In the genomic region with DNA sequence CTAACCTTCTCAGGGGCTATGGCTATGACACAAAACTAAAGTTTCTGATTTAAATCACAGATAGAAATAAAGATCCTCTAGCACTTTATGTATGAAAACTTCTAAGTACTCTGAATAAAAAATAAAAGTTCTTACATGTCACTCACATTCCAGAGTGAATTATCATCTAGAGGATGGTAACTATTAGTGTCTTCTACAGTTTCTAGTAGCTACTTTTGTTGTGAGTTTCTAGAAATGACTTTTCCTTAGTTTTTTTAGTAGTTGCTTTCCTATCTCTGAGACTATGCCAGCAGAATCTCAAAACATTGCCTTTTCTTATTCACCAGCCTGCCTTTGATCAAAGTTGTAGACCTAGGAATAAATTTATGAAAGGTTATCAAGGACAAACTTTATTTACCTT, we compare ENCODE assay signal across 21 cellular contexts. TPM values are rescaled to one million over a fixed set of nuclear protein-coding genes. Genes with fewer than 3 reads are reported as not detected.
"Had no signal": no experiment of that assay in that cellular context is flagged by ENCODE, and none has a peak within 500 bp of the region (broad histone marks: within the 10 kb centered on the region; RNA-seq: fewer than 3 reads in every experiment).

No MANE protein-coding gene starts in this region.

- H3K4me3 ChIP-seq: left lung, pancreas, right lobe of liver, smooth muscle cell, suprapubic skin, transverse colon, uterus had no signal

- H3K4me1 ChIP-seq: left lung, pancreas, suprapubic skin, transverse colon, uterus had no signal

- H3K9me3 Mint-ChIP-seq: activated naive CD8-positive, alpha-beta T cell treated with anti-CD3 and anti-CD28 coated beads, Interleukin-2, amount 10 ng/mL, durations not matched to agents 7 days and 5 days; activated T-helper 1 cell treated with anti-CD3 and anti-CD28 coated beads, Interleukin-12 subunit alpha, Interleukin-12 subunit beta, Interleukin-2, Interleukin-4 antibody, amounts not matched to agents 30 ng/mL and 10 ng/mL and 1 ng/mL, durations not matched to agents 14 hours and 24 hours and 36 hours; brain; central memory CD8-positive, alpha-beta T cell; stimulated activated naive CD8-positive, alpha-beta T cell treated with anti-CD3 and anti-CD28 coated beads, Interleukin-15, amount 100 ng/mL, for 72 hours; T-helper 1 cell treated with Interleukin-12 subunit alpha and Interleukin-12 subunit beta and Interleukin-4 antibody, amounts not matched to agents 30 μg/mL and 1 μg/mL, for 36 hours had no signal

- H3K27ac Mint-ChIP-seq: activated naive CD8-positive, alpha-beta T cell treated with anti-CD3 and anti-CD28 coated beads, Interleukin-2, amount 10 ng/mL, durations not matched to agents 7 days and 5 days; activated T-helper 1 cell treated with anti-CD3 and anti-CD28 coated beads, Interleukin-12 subunit alpha, Interleukin-12 subunit beta, Interleukin-2, Interleukin-4 antibody, amounts not matched to agents 30 ng/mL and 10 ng/mL and 1 ng/mL, durations not matched to agents 14 hours and 24 hours and 36 hours; brain; stimulated activated naive CD8-positive, alpha-beta T cell treated with anti-CD3 and anti-CD28 coated beads, Interleukin-15, amount 100 ng/mL, for 72 hours; T-helper 1 cell treated with Interleukin-12 subunit alpha and Interleukin-12 subunit beta and Interleukin-4 antibody, amounts not matched to agents 30 μg/mL and 1 μg/mL, for 36 hours had no signal

- H3K4me3 Mint-ChIP-seq: activated naive CD8-positive, alpha-beta T cell treated with anti-CD3 and anti-CD28 coated beads, Interleukin-2, amount 10 ng/mL, durations not matched to agents 7 days and 5 days; activated T-helper 1 cell treated with anti-CD3 and anti-CD28 coated beads, Interleukin-12 subunit alpha, Interleukin-12 subunit beta, Interleukin-2, Interleukin-4 antibody, amounts not matched to agents 30 ng/mL and 10 ng/mL and 1 ng/mL, durations not matched to agents 14 hours and 24 hours and 36 hours; brain; central memory CD8-positive, alpha-beta T cell; stimulated activated naive CD8-positive, alpha-beta T cell treated with anti-CD3 and anti-CD28 coated beads, Interleukin-15, amount 100 ng/mL, for 72 hours; T-helper 1 cell treated with Interleukin-12 subunit alpha and Interleukin-12 subunit beta and Interleukin-4 antibody, amounts not matched to agents 30 μg/mL and 1 μg/mL, for 36 hours had no signal

- FAIRE-seq: kidney, pancreas had no signal

- H3K9me3 ChIP-seq: left lung, pancreas, right lobe of liver, suprapubic skin, transverse colon, uterus had no signal

- H3K4me2 ChIP-seq: smooth muscle cell had no signal

- H3K4me1 Mint-ChIP-seq: activated naive CD8-positive, alpha-beta T cell treated with anti-CD3 and anti-CD28 coated beads, Interleukin-2, amount 10 ng/mL, durations not matched to agents 7 days and 5 days; brain; stimulated activated naive CD8-positive, alpha-beta T cell treated with anti-CD3 and anti-CD28 coated beads, Interleukin-15, amount 100 ng/mL, for 72 hours had no signal

- H3K27me3 ChIP-seq: left lung, pancreas, right lobe of liver, suprapubic skin, transverse colon, uterus had no signal

- H3K27ac ChIP-seq: left lung, pancreas, right lobe of liver, suprapubic skin, transverse colon, uterus had no signal

- H3K27me3 Mint-ChIP-seq: activated naive CD8-positive, alpha-beta T cell treated with anti-CD3 and anti-CD28 coated beads, Interleukin-2, amount 10 ng/mL, durations not matched to agents 7 days and 5 days; brain; central memory CD8-positive, alpha-beta T cell; stimulated activated naive CD8-positive, alpha-beta T cell treated with anti-CD3 and anti-CD28 coated beads, Interleukin-15, amount 100 ng/mL, for 72 hours had no signal

- H3K36me3 ChIP-seq: uterus had no signal

- ATAC-seq: activated CD4-positive, CD25-positive, alpha-beta regulatory T cell treated with anti-CD3 and anti-CD28 coated beads, Interleukin-2, amount 50 U/mL, for 24 hours; left lung; pancreas; right lobe of liver; stimulated activated naive CD8-positive, alpha-beta T cell treated with anti-CD3 and anti-CD28 coated beads, Interleukin-15, amount 100 ng/mL, for 72 hours had no signal

- DNase-seq: activated naive CD8-positive, alpha-beta T cell treated with anti-CD3 and anti-CD28 coated beads, Interleukin-2, amount 10 ng/mL, durations not matched to agents 7 days and 5 days; cortex of kidney; effector CD4-positive, alpha-beta T cell; foreskin melanocyte; hypothalamus; kidney; left lung; pancreas; right lobe of liver; stimulated activated CD4-positive, alpha-beta T cell treated with anti-CD3 and anti-CD28 coated beads, Interleukin-4, amount 100 ng/mL, for 1 hour; stimulated activated naive CD8-positive, alpha-beta T cell treated with anti-CD3 and anti-CD28 coated beads, Interleukin-15, amount 100 ng/mL, for 72 hours; transverse colon; uterus had no signal

RNA-seq across cellular contexts. Expression of gene CRIP3, which starts 50.8 kb away (rescaled TPM):
- total RNA-seq: activated T-helper 1 cell treated with anti-CD3 and anti-CD28 coated beads, Interleukin-12 subunit alpha, Interleukin-12 subunit beta, Interleukin-2, Interleukin-4 antibody, amounts not matched to agents 30 ng/mL and 10 ng/mL and 1 ng/mL, durations not matched to agents 14 hours and 24 hours and 36 hours; pulmonary artery endothelial cell; smooth muscle cell had no signal
